ENCODE assay signal across 9 cellular contexts in the genomic region with DNA sequence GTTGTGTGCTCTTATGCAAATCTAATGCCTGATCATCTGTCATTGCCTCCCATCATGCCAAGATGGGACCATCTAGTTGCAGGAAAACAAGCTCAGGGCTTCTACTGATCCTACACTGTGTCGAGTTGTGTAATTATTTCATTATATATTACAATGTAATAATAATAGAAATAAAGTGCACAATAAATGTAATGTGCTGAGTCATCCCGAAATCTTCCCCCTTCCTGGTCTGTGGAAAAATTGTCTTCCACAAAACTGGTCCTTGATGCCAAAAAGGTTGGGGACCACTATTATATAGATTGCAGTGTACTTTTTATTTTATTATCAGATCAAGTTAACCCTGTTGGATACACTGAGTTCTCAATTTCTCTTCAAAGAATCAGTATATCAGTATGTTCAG.
"Had no signal": no experiment of that assay in that cellular context is flagged by ENCODE, and none has a peak within 500 bp of the region (broad histone marks: within the 10 kb centered on the region; RNA-seq: fewer than 3 reads in every experiment).

No MANE protein-coding gene starts in this region.

- DNase-seq: GM23248, GOT3, H7, HFFc6, KBM-7 had no signal

- H3K4me2 ChIP-seq: KMS-11 had no signal

- H3K27ac Mint-ChIP-seq: HFFc6 had no signal

- H3K36me3 ChIP-seq: HAP-1 had no signal

- ATAC-seq: HCT116 had no signal

- H3K4me3 ChIP-seq: GM23248, HAP-1 had no signal

- H3K9me3 ChIP-seq: HAP-1 had no signal

- FAIRE-seq: HTR-8/SVneo had no signal

- H3K4me1 ChIP-seq: HAP-1 had no signal

- H3K4me3 Mint-ChIP-seq: HFFc6 had no signal

- H3K9ac ChIP-seq: GM23248, KMS-11 had no signal

- H2AFZ ChIP-seq: GM23248 had no signal

- H3K27ac ChIP-seq: GM23248, KMS-11 had no signal
